ENCODE assay signal across 24 cellular contexts in the genomic region with DNA sequence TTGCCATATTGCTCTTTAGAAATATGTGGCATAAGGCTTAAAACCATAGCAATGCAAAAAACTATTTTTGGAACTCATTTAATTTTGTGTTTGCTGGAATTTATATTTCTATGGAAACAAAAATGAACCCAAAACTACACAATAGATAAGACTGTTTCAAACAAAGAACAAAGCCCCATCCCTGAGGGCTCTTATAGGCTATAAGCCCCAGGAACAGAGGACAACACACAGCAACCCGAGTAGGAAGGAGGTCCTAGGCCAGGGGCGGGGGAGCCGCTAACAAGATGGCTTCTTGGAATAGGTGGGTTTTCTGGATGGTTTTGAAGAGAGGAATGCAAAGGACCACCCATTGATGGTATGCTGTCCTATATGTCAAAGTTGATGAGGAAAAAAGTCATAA. TPM values are rescaled to one million over a fixed set of nuclear protein-coding genes. Genes with fewer than 3 reads are reported as not detected.
"Had no signal": no experiment of that assay in that cellular context is flagged by ENCODE, and none has a peak within 500 bp of the region (broad histone marks: within the 10 kb centered on the region; RNA-seq: fewer than 3 reads in every experiment).

No MANE protein-coding gene starts in this region.

- H3K36me3 ChIP-seq: MG63, SJCRH30 had no signal

- H3K4me1 ChIP-seq: SJCRH30 had no signal

- H3K4me3 ChIP-seq: MG63, SJCRH30, SK-N-MC had no signal

- DNase-seq: IMR-90, Karpas-422, KG1, MG63, NCI-H1092, NCI-H1105 treated with DMSO at 0.1 percent for 48 hours, NCI-H1417 treated with DMSO at 0.1 percent for 48 hours, NCI-H146, NCI-H1694 treated with DMSO at 0.1 percent for 48 hours, NCI-H1930, NCI-H2081, NCI-H2107, NCI-H2227 treated with DMSO at 0.1 percent for 48 hours, NCI-H524, NCI-H526 treated with DMSO at 0.1 percent for 48 hours, NCI-H748 treated with DMSO at 0.1 percent for 48 hours, PC-3, SHP77, SJCRH30 had no signal

- H3K27me3 ChIP-seq: MG63, SJCRH30 had no signal

- ATAC-seq: HepG2, Panc1, PC-3 had no signal

- FAIRE-seq: HepG2 had no signal

- H3K9me3 ChIP-seq: MG63, SJCRH30 had no signal

- H3K27ac ChIP-seq: RWPE1, SJCRH30, SK-N-MC had no signal

RNA-seq across cellular contexts. Expression of gene COL28A1, which starts 8.6 kb away (rescaled TPM):
- total RNA-seq: HT1080 had no signal
